Comparison of ENCODE assay signal across 10 cellular contexts in the genomic region with DNA sequence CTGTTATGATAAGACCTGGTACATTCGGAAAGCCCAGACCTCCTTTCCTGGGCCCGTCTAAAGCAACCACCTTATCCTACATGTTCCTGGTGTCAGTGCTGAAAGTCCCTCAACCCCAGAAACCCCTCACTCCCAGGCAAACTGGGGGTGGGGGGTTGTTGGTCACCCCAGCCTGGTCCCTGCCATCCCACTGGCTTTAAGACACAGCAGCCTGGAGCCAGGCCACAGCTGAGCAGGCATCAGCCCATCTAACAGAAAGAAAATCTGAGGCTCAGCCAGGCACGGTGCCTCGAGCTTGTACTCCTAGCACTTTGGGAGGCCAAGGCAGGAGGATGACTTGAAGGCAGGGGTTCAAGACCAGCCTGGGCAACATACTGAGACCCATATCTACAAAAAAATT. TPM values are rescaled to one million over a fixed set of nuclear protein-coding genes. Genes with fewer than 3 reads are reported as not detected.
DNase-seq lines count a peak whose midpoint lies in the region; ATAC-seq and TF ChIP-seq lines count a peak whose summit lies in the region.
"Had no signal": no experiment of that assay in that cellular context is flagged by ENCODE, and none has a peak within 500 bp of the region (broad histone marks: within the 10 kb centered on the region; RNA-seq: fewer than 3 reads in every experiment).

No MANE protein-coding gene starts in this region.

- ATAC-seq in GM18867 (IDR thresholded peaks at IDR 0.05; ENCODE audit: unreplicated experiment) (no peak), Right ventricle myocardium inferior (no peak)

- DNase-seq in GM12865 (ENCODE audit: low read depth) (no peak), SJCRH30 (no peak), esophagus muscularis mucosa (ENCODE audit: extremely low spot score) (no peak), Right ventricle myocardium inferior (ENCODE audit: missing footprints) (no peak), lower leg skin (ENCODE audit: low spot score in 2 of 2) (no peak), GM03348 (ENCODE audit: low spot score) (no peak)

- TF ChIP-seq POLR2A in esophagus muscularis mucosa (IDR thresholded peaks at IDR 0.05; ENCODE audit: low read depth) (no peak), lower leg skin (IDR thresholded peaks at IDR 0.05) (no peak)

- TF ChIP-seq EP300 in esophagus muscularis mucosa (IDR thresholded peaks at IDR 0.05): no peak

- WGBS in esophagus muscularis mucosa: 79% methylated on average over 2 of the region's 4 CpGs
- WGBS in lower leg skin, 2 donors: 82 to 83% methylated on average over 4 of the region's 4 CpGs

- H3K4me3 ChIP-seq in GM12865 (ENCODE audit: low read depth, low read length): peak overlapping the region; percentile 74
- H3K4me3 ChIP-seq in SJCRH30: no peak overlapping the region
- peak overlapping the region in 1 of 4 donors; percentile 12 for H3K4me3 ChIP-seq in esophagus muscularis mucosa
- H3K4me3 ChIP-seq in skin epidermis: peak overlapping the region in 5 of 7 experiments; percentile 22 to 37 (median 26)
- no peak overlapping the region for H3K4me3 ChIP-seq in lower leg skin (ENCODE audit: low read depth, poor library complexity, severe bottlenecking)
- H3K4me3 ChIP-seq: lung had no signal

- no peaks in the 10 kb centered on the region for H3K9me3 ChIP-seq in SJCRH30 (replicated peaks)
- no peaks in the 10 kb centered on the region for H3K9me3 ChIP-seq in esophagus muscularis mucosa

- H3K27me3 ChIP-seq in SJCRH30 (no peaks in the 10 kb centered on the region), esophagus muscularis mucosa (peaks cover 0 to 22% (median 0%) of the 10 kb centered on the region in 4 donors)

- H3K4me1 ChIP-seq in SJCRH30: peaks cover 46% of the 10 kb centered on the region
- H3K4me1 ChIP-seq in esophagus muscularis mucosa: peaks cover 10 to 28% (median 18%) of the 10 kb centered on the region in 4 donors

- intact Hi-C loops in esophagus muscularis mucosa (cut with DNase I) (no loop called here), Right ventricle myocardium inferior (cut with DNase I) (no loop called here), lower leg skin (cut with DNase I; ENCODE audit: low total_unique reads) (no loop called here)

- peak overlapping the region; percentile 63 for H3K27ac ChIP-seq in SJCRH30
- peak overlapping the region; percentile 19 to 32 (median 28) for H3K27ac ChIP-seq in esophagus muscularis mucosa (replicated peaks in 1 of 4)
- peak overlapping the region in 19 of 21 experiments; percentile 47 to 97 (median 80) for H3K27ac ChIP-seq in skin epidermis

- TF ChIP-seq CTCF in GM12865 (IDR thresholded peaks at IDR 0.05; ENCODE audit: insufficient read depth, low read depth, low read length, missing control alignments) (no peak), esophagus muscularis mucosa (IDR thresholded peaks at IDR 0.05) (no peak), lower leg skin (IDR thresholded peaks at IDR 0.05) (no peak)

- no peaks in the 10 kb centered on the region for H3K36me3 ChIP-seq in SJCRH30
- H3K36me3 ChIP-seq in esophagus muscularis mucosa: no peaks in the 10 kb centered on the region

RNA-seq across cellular contexts. Expression of a gene that starts 4.5 kb away (rescaled TPM):
- total RNA-seq in SJCRH30 (2014; rRNA removed; shearing (Covaris generic)): 0.15 and 0.32 TPM in 2 replicates
- 10 to 100 TPM in 2 of 4 donors, 1 to 10 TPM in 2; 7.2 to 15.7 (median 10.0) TPM for total RNA-seq in esophagus muscularis mucosa
- total RNA-seq in Right ventricle myocardium inferior: 4.9 TPM
- total RNA-seq in lower leg skin: 1 to 10 TPM; 1.2 to 4.6 (median 3.0) TPM

RNA-seq across cellular contexts. Expression of a gene that starts 31.3 kb away (rescaled TPM):
- 19.1 TPM in 2 replicates for total RNA-seq in SJCRH30 (2014; rRNA removed; shearing (Covaris generic))
- total RNA-seq in esophagus muscularis mucosa (10 to 100 TPM in 1 of 4 donors, 1 to 10 TPM in 3; 3.6 to 12.2 (median 7.1) TPM), Right ventricle myocardium inferior (1.3 TPM), lower leg skin (10 to 100 TPM in 1 of 4 donors, 1 to 10 TPM in 1, under 1 TPM in 2; 0.34 to 10.3 (median 1.4) TPM)
- total RNA-seq: MCF 10A had no signal

Comparison
In these comparisons a context has a peak if more than half of its experiments do, and no peak if none do; other contexts are left out.
1. H3K4me3 ChIP-seq: peak in GM12865 (single experiment) and skin epidermis (5 of 7); none in SJCRH30 (single experiment) and lower leg skin (single experiment).
2. H3K27ac ChIP-seq: peak in every context shown above with its lines; median percentile 80 in skin epidermis; 63 in SJCRH30; 28 in esophagus muscularis mucosa.